Comparison of ENCODE assay signal across 10 cellular contexts in the genomic region with DNA sequence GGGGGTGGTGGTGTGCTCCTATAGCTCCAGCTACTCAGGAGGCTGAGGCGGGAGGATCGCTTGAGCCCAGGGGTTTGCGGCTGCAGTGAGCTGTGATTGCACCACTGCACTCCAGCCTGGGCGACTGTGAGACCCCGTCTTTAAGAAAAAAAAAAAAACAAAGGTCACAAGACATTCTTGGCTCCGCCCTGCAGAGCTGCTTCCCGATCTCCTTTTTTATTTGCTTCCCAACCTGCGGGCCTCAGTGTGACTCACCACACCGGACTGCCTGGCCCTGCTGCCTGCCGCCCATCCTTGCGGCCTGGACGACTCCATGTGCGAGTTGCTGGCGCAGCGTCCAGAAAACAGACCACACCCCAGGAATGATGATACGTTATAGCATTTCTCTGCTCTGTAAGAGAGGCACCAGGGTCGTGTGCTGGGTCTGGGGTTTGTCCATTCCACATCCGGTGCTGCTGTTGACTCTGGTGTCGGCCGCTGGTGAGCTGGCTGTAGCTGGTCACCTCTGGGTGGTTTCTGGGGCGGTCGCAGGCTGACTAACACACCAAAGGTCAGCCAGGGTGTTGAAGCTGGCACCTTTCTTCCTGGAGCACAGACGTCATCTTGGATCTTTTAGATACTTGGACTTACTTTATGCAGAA.
DNase-seq lines count a peak whose midpoint lies in the region; ATAC-seq and TF ChIP-seq lines count a peak whose summit lies in the region.
"Had no signal": no experiment of that assay in that cellular context is flagged by ENCODE, and none has a peak within 500 bp of the region (broad histone marks: within the 10 kb centered on the region; RNA-seq: fewer than 3 reads in every experiment).

No MANE protein-coding gene starts in this region.

- POLR2A ChIA-PET in HEK293 (lab: Yijun Ruan, JAX) = interaction anchor here (0.7 to 2.0 kb wide), 7 partner anchors 14 to 264 kb away, joined by 3 to 6 read pairs (median 5); no protein-coding TSS in a partner anchor

- no peaks in the 10 kb centered on the region for H3K27me3 ChIP-seq in smooth muscle cell (ENCODE audit: low read depth)

- TF ChIP-seq CTCF in HEK293 (tag by site-specific recombination; IDR thresholded peaks at IDR 0.05) (no peak), smooth muscle cell (IDR thresholded peaks at IDR 0.05; ENCODE audit: borderline replicate concordance, insufficient read depth, poor library complexity, severe bottlenecking) (no peak), GM10266 (IDR thresholded peaks at IDR 0.05; ENCODE audit: control insufficient read depth, insufficient read depth, low read depth, missing control alignments) (no peak)

- WGBS in smooth muscle cell (ENCODE audit: low lambda C conversion rate) = 11% methylated on average over 23 of the region's 23 CpGs

- no peak for ATAC-seq in GM19397 (IDR thresholded peaks at IDR 0.05; ENCODE audit: unreplicated experiment)
- ATAC-seq in GM21526 (IDR thresholded peaks at IDR 0.05; ENCODE audit: low FRiP score, unreplicated experiment) = no peak

- no peaks in the 10 kb centered on the region for H3F3A ChIP-seq in smooth muscle cell (ENCODE audit: low read depth)

- H3K4me2 ChIP-seq in smooth muscle cell = peak overlapping the region; percentile 63

- peaks cover 43% of the 10 kb centered on the region for H4K20me1 ChIP-seq in smooth muscle cell (ENCODE audit: low read depth)

- H3K79me2 ChIP-seq in smooth muscle cell (ENCODE audit: low read depth) = peaks cover 36% of the 10 kb centered on the region

- no peak overlapping the region for H2AFZ ChIP-seq in smooth muscle cell (ENCODE audit: low read depth)

- H3K9ac ChIP-seq in smooth muscle cell (ENCODE audit: low read depth) = peak overlapping the region; percentile 40

- H3K27ac ChIP-seq in HEK293 (ENCODE audit: extremely low read depth, low read depth, low read length) (peak overlapping the region; percentile 60; the same call in 1 of the 2 replicates), smooth muscle cell (ENCODE audit: low read depth) (peak overlapping the region; percentile 75)

- H3K4me3 ChIP-seq in HEK293 (ENCODE audit: low read depth, low read length) (no peak overlapping the region), smooth muscle cell (peak overlapping the region; percentile 16)
- H3K4me3 ChIP-seq: skin epidermis had no signal

- H3K9me3 ChIP-seq in HEK293 (ENCODE audit: control insufficient read depth, insufficient read depth, low read depth, low read length) (no peaks in the 10 kb centered on the region), smooth muscle cell (replicated peaks; ENCODE audit: low read depth) (no peaks in the 10 kb centered on the region)

- H3K36me3 ChIP-seq in HEK293 (ENCODE audit: control insufficient read depth in 2 of 2, insufficient read depth in 1 of 2, low read length in 2 of 2) (no peaks in the 10 kb centered on the region; a peak in 1 of 3 replicates), smooth muscle cell (ENCODE audit: low read depth) (no peaks in the 10 kb centered on the region)

- peak; percentile 98 for DNase-seq in astrocyte of the hippocampus (ENCODE audit: low read depth, low spot score)
- peak; percentile 63 for DNase-seq in iPS-NIHi7 (ENCODE audit: extremely low spot score)
- DNase-seq in smooth muscle cell (lab: John Stamatoyannopoulos, UW; ENCODE audit: unreplicated experiment) = peak; percentile 26
- no peak for DNase-seq in GM10266 (ENCODE audit: extremely low spot score)
- DNase-seq in activated T-cell treated with anti-CD3 and anti-CD28 coated beads, Interleukin-2, amount 50 U/mL, for 48 hours = no peak
- DNase-seq: NCI-H2081 treated with DMSO at 0.1 percent for 48 hours had no signal

- H3K4me1 ChIP-seq in HEK293 (ENCODE audit: control insufficient read depth, insufficient read depth, low read length) = peaks cover 7% of the 10 kb centered on the region
- H3K4me1 ChIP-seq in smooth muscle cell (ENCODE audit: low read depth) = no peaks in the 10 kb centered on the region

- CTCF ChIA-PET in HEK293 (lab: Yijun Ruan, JAX) = interaction anchor here (0.5 to 1.1 kb wide), 9 partner anchors 19 to 509 kb away, joined by 3 to 5 read pairs (median 3); no protein-coding TSS in a partner anchor

TF ChIP-seq in HEK293, 187 proteins besides CTCF, POLR2A, EP300 and RAD21 (continues in another document):
- TF ChIP-seq ZNF354C (tag by site-specific recombination; IDR thresholded peaks at IDR 0.05; ENCODE audit: borderline replicate concordance, low read depth) = no peak
- TF ChIP-seq ZXDB (tag by site-specific recombination; IDR thresholded peaks at IDR 0.05) = peak; percentile 84
- TF ChIP-seq, protein P1, sequence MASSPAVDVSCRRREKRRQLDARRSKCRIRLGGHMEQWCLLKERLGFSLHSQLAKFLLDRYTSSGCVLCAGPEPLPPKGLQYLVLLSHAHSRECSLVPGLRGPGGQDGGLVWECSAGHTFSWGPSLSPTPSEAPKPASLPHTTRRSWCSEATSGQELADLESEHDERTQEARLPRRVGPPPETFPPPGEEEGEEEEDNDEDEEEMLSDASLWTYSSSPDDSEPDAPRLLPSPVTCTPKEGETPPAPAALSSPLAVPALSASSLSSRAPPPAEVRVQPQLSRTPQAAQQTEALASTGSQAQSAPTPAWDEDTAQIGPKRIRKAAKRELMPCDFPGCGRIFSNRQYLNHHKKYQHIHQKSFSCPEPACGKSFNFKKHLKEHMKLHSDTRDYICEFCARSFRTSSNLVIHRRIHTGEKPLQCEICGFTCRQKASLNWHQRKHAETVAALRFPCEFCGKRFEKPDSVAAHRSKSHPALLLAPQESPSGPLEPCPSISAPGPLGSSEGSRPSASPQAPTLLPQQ (tag by site-specific recombination; IDR thresholded peaks at IDR 0.05) = 0 out of 2 replicates have a peak, but pooled peaks have one; percentile 30
- peak; percentile 44 for TF ChIP-seq ZBTB20 (tag by site-specific recombination; IDR thresholded peaks at IDR 0.05)
- peak; percentile 40; the same call in 1 of the 2 replicates for TF ChIP-seq SP3 (tag by site-specific recombination; IDR thresholded peaks at IDR 0.05)
- TF ChIP-seq MYNN (tag by site-specific recombination; IDR thresholded peaks at IDR 0.05; ENCODE audit: borderline replicate concordance) = no peak
- TF ChIP-seq KLF7 (tag by site-specific recombination; IDR thresholded peaks at IDR 0.05; ENCODE audit: borderline replicate concordance) = peak; percentile 84
- peak; percentile 29; the same call in 1 of the 2 replicates for TF ChIP-seq GLIS2 (tag by site-specific recombination; IDR thresholded peaks at IDR 0.05)
- TF ChIP-seq, protein P2, sequence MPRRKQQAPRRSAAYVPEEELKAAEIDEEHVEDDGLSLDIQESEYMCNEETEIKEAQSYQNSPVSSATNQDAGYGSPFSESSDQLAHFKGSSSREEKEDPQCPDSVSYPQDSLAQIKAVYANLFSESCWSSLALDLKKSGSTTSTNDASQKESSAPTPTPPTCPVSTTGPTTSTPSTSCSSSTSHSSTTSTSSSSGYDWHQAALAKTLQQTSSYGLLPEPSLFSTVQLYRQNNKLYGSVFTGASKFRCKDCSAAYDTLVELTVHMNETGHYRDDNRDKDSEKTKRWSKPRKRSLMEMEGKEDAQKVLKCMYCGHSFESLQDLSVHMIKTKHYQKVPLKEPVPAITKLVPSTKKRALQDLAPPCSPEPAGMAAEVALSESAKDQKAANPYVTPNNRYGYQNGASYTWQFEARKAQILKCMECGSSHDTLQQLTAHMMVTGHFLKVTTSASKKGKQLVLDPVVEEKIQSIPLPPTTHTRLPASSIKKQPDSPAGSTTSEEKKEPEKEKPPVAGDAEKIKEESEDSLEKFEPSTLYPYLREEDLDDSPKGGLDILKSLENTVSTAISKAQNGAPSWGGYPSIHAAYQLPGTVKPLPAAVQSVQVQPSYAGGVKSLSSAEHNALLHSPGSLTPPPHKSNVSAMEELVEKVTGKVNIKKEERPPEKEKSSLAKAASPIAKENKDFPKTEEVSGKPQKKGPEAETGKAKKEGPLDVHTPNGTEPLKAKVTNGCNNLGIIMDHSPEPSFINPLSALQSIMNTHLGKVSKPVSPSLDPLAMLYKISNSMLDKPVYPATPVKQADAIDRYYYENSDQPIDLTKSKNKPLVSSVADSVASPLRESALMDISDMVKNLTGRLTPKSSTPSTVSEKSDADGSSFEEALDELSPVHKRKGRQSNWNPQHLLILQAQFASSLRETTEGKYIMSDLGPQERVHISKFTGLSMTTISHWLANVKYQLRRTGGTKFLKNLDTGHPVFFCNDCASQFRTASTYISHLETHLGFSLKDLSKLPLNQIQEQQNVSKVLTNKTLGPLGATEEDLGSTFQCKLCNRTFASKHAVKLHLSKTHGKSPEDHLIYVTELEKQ (tag by site-specific recombination; IDR thresholded peaks at IDR 0.05; ENCODE audit: borderline replicate concordance) = no peak
- TF ChIP-seq TRIM28 (IDR thresholded peaks at IDR 0.05; ENCODE audit: borderline replicate concordance, low read length) = peak; percentile 82
- TF ChIP-seq, protein P3, sequence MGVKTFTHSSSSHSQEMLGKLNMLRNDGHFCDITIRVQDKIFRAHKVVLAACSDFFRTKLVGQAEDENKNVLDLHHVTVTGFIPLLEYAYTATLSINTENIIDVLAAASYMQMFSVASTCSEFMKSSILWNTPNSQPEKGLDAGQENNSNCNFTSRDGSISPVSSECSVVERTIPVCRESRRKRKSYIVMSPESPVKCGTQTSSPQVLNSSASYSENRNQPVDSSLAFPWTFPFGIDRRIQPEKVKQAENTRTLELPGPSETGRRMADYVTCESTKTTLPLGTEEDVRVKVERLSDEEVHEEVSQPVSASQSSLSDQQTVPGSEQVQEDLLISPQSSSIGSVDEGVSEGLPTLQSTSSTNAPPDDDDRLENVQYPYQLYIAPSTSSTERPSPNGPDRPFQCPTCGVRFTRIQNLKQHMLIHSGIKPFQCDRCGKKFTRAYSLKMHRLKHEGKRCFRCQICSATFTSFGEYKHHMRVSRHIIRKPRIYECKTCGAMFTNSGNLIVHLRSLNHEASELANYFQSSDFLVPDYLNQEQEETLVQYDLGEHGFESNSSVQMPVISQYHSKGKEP (tag by site-specific recombination; IDR thresholded peaks at IDR 0.05) = 0 out of 2 replicates have a peak, but pooled peaks have one; percentile 25
- TF ChIP-seq, protein P4, sequence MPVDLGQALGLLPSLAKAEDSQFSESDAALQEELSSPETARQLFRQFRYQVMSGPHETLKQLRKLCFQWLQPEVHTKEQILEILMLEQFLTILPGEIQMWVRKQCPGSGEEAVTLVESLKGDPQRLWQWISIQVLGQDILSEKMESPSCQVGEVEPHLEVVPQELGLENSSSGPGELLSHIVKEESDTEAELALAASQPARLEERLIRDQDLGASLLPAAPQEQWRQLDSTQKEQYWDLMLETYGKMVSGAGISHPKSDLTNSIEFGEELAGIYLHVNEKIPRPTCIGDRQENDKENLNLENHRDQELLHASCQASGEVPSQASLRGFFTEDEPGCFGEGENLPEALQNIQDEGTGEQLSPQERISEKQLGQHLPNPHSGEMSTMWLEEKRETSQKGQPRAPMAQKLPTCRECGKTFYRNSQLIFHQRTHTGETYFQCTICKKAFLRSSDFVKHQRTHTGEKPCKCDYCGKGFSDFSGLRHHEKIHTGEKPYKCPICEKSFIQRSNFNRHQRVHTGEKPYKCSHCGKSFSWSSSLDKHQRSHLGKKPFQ (tag by site-specific recombination; IDR thresholded peaks at IDR 0.05) = peak; percentile 64; the same call in 1 of the 2 replicates
- peak; percentile 58; the same call in 1 of the 2 replicates for TF ChIP-seq ZBTB17 (tag by site-specific recombination; IDR thresholded peaks at IDR 0.05)

Comparison
In these comparisons a context has a peak if more than half of its experiments do, and no peak if none do; other contexts are left out.
1. DNase-seq: peak in astrocyte of the hippocampus (single experiment), iPS-NIHi7 (single experiment) and smooth muscle cell (single experiment); none in GM10266 (single experiment) and activated T-cell treated with anti-CD3 and anti-CD28 coated beads, Interleukin-2, amount 50 U/mL, for 48 hours (0 of 2).